1 cellular context compared by ENCODE assay signal in the genomic region with DNA sequence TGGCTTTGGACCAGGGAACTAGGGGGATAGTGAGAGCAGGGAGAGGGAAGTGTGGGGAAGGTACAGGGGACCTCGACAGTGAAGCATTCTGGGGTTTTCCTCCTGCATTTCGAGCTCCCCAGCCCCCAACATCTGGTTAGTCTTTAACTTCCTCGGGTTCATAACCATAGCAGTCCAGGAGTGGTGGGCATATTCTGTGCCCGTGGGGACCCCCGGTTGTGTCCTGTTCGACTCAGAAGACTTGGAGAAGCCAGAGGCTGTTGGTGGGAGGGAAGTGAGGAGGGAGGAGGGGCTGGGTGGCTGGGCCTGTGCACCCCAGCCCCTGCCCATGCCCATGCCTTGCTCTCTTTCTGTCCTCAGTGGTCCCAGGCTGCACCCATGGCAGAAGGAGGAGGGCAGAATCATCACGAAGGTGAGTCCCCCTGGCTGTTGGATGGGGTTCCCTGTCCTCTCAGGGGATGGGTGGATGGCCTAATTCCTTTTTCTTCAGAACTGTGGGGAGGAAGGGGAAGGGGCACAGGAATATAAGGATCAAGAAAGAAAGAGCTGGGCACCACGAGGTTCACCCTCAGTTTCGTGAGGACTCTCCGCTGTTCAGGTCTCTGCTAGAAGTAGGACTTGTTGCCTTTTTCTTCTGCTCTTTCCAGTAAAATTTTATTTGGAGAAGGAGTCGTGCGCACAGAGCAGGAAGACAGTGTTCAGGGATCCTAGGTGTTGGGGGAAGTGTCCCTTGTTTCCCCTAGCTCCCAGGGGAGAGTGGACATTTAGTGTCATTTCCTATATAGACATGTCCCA.
TF ChIP-seq lines count a peak whose summit lies in the region.

No MANE protein-coding gene starts in this region.

TF ChIP-seq in K562, 482 proteins besides CTCF, POLR2A, EP300 and RAD21 (continued from another document):
- TF ChIP-seq ZFP1 (CRISPR knock-in tag; IDR thresholded peaks at IDR 0.05): 0 out of 2 replicates have a peak, but pooled peaks have one; percentile 28
- TF ChIP-seq, protein P1, sequence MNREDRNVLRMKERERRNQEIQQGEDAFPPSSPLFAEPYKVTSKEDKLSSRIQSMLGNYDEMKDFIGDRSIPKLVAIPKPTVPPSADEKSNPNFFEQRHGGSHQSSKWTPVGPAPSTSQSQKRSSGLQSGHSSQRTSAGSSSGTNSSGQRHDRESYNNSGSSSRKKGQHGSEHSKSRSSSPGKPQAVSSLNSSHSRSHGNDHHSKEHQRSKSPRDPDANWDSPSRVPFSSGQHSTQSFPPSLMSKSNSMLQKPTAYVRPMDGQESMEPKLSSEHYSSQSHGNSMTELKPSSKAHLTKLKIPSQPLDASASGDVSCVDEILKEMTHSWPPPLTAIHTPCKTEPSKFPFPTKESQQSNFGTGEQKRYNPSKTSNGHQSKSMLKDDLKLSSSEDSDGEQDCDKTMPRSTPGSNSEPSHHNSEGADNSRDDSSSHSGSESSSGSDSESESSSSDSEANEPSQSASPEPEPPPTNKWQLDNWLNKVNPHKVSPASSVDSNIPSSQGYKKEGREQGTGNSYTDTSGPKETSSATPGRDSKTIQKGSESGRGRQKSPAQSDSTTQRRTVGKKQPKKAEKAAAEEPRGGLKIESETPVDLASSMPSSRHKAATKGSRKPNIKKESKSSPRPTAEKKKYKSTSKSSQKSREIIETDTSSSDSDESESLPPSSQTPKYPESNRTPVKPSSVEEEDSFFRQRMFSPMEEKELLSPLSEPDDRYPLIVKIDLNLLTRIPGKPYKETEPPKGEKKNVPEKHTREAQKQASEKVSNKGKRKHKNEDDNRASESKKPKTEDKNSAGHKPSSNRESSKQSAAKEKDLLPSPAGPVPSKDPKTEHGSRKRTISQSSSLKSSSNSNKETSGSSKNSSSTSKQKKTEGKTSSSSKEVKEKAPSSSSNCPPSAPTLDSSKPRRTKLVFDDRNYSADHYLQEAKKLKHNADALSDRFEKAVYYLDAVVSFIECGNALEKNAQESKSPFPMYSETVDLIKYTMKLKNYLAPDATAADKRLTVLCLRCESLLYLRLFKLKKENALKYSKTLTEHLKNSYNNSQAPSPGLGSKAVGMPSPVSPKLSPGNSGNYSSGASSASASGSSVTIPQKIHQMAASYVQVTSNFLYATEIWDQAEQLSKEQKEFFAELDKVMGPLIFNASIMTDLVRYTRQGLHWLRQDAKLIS (CRISPR knock-in tag; IDR thresholded peaks at IDR 0.05): peak; percentile 73; the same call in 1 of the 2 replicates
- TF ChIP-seq, protein P2, sequence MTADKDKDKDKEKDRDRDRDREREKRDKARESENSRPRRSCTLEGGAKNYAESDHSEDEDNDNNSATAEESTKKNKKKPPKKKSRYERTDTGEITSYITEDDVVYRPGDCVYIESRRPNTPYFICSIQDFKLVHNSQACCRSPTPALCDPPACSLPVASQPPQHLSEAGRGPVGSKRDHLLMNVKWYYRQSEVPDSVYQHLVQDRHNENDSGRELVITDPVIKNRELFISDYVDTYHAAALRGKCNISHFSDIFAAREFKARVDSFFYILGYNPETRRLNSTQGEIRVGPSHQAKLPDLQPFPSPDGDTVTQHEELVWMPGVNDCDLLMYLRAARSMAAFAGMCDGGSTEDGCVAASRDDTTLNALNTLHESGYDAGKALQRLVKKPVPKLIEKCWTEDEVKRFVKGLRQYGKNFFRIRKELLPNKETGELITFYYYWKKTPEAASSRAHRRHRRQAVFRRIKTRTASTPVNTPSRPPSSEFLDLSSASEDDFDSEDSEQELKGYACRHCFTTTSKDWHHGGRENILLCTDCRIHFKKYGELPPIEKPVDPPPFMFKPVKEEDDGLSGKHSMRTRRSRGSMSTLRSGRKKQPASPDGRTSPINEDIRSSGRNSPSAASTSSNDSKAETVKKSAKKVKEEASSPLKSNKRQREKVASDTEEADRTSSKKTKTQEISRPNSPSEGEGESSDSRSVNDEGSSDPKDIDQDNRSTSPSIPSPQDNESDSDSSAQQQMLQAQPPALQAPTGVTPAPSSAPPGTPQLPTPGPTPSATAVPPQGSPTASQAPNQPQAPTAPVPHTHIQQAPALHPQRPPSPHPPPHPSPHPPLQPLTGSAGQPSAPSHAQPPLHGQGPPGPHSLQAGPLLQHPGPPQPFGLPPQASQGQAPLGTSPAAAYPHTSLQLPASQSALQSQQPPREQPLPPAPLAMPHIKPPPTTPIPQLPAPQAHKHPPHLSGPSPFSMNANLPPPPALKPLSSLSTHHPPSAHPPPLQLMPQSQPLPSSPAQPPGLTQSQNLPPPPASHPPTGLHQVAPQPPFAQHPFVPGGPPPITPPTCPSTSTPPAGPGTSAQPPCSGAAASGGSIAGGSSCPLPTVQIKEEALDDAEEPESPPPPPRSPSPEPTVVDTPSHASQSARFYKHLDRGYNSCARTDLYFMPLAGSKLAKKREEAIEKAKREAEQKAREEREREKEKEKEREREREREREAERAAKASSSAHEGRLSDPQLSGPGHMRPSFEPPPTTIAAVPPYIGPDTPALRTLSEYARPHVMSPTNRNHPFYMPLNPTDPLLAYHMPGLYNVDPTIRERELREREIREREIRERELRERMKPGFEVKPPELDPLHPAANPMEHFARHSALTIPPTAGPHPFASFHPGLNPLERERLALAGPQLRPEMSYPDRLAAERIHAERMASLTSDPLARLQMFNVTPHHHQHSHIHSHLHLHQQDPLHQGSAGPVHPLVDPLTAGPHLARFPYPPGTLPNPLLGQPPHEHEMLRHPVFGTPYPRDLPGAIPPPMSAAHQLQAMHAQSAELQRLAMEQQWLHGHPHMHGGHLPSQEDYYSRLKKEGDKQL (CRISPR knock-in tag; IDR thresholded peaks at IDR 0.05; ENCODE audit: borderline replicate concordance): 0 out of 2 replicates have a peak, but pooled peaks have one; percentile 19
- no peak for TF ChIP-seq PCBP1 (IDR thresholded peaks at IDR 0.05; ENCODE audit: low read depth, low read length, poor library complexity, severe bottlenecking)
- TF ChIP-seq KLF1 (tag; IDR thresholded peaks at IDR 0.05): no peak
- TF ChIP-seq ZNF263 (CRISPR knock-in tag; IDR thresholded peaks at IDR 0.05; ENCODE audit: borderline replicate concordance): peak; percentile 30; the same call in 1 of the 2 replicates
- 0 out of 2 replicates have a peak, but pooled peaks have one; percentile 28 for TF ChIP-seq ZNF165 (CRISPR knock-in tag; IDR thresholded peaks at IDR 0.05; ENCODE audit: borderline replicate concordance)
- peak; percentile 19; the same call in 1 of the 2 replicates for TF ChIP-seq ZBED1 (IDR thresholded peaks at IDR 0.05)
- no peak for TF ChIP-seq BRCA1 (IDR thresholded peaks at IDR 0.05)
- TF ChIP-seq BRCA1 (CRISPR knock-in tag; IDR thresholded peaks at IDR 0.05): 0 out of 2 replicates have a peak, but pooled peaks have one; percentile 87
- no peak for TF ChIP-seq JUN (IDR thresholded peaks at IDR 0.05; ENCODE audit: borderline replicate concordance, low read depth, low read length)
- TF ChIP-seq JUN (CRISPR knock-in tag; IDR thresholded peaks at IDR 0.05; ENCODE audit: borderline replicate concordance): peak; percentile 48; the same call in 1 of the 2 replicates
- no peak for TF ChIP-seq ZNF436 (CRISPR knock-in tag; IDR thresholded peaks at IDR 0.05)
- 0 out of 2 replicates have a peak, but pooled peaks have one; percentile 30 for TF ChIP-seq NBN (IDR thresholded peaks at IDR 0.05; ENCODE audit: low read depth)
- TF ChIP-seq POLR2G (IDR thresholded peaks at IDR 0.05; ENCODE audit: low read depth, low read length): peak; percentile 22
- no peak for TF ChIP-seq XRCC3 (IDR thresholded peaks at IDR 0.05)
- no peak for TF ChIP-seq ZFP30 (CRISPR knock-in tag; IDR thresholded peaks at IDR 0.05; ENCODE audit: borderline replicate concordance)
- peak; percentile 5 for TF ChIP-seq TAF1 (IDR thresholded peaks at IDR 0.05; ENCODE audit: control insufficient read depth, extremely low read depth, insufficient read depth, low read length, severe bottlenecking)
- no peak for TF ChIP-seq JUNB (CRISPR knock-in tag; conservative IDR thresholded peaks at IDR 0.05)
- TF ChIP-seq, protein P3, sequence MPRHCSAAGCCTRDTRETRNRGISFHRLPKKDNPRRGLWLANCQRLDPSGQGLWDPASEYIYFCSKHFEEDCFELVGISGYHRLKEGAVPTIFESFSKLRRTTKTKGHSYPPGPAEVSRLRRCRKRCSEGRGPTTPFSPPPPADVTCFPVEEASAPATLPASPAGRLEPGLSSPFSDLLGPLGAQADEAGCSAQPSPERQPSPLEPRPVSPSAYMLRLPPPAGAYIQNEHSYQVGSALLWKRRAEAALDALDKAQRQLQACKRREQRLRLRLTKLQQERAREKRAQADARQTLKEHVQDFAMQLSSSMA (CRISPR knock-in tag; IDR thresholded peaks at IDR 0.05): no peak
- 0 out of 2 replicates have a peak, but pooled peaks have one; percentile 16 for TF ChIP-seq GABPB1 (CRISPR knock-in tag; IDR thresholded peaks at IDR 0.05)
- TF ChIP-seq CREB1 (IDR thresholded peaks at IDR 0.05): no peak
- 0 out of 2 replicates have a peak, but pooled peaks have one; percentile 17 for TF ChIP-seq CREB1 (CRISPR knock-in tag; IDR thresholded peaks at IDR 0.05)
- no peak for TF ChIP-seq JUND (IDR thresholded peaks at IDR 0.05; ENCODE audit: borderline replicate concordance, low read depth, low read length)
- 0 out of 3 replicates have a peak, but pooled peaks have one; percentile 3 for TF ChIP-seq JUND (tag; IDR thresholded peaks at IDR 0.05; ENCODE audit: borderline replicate concordance, low read depth, low read length)
- TF ChIP-seq KAT7 (CRISPR knock-in tag; IDR thresholded peaks at IDR 0.05; ENCODE audit: borderline replicate concordance): peak; percentile 76
- no peak for TF ChIP-seq ZNF384 (IDR thresholded peaks at IDR 0.05; ENCODE audit: low read depth, low read length)
